ENCODE assay signal across 1 cellular context in genomic region chr18:77206676-77207370, GRCh38.
TF ChIP-seq lines count a peak whose summit lies in the region.

No MANE protein-coding gene starts in this region.

TF ChIP-seq in SK-N-SH treated with all-trans-retinoic acid at 6 μM for 48 hours, 23 proteins besides CTCF, POLR2A, EP300 and RAD21 (continued from another document):
- TF ChIP-seq, protein P1, sequence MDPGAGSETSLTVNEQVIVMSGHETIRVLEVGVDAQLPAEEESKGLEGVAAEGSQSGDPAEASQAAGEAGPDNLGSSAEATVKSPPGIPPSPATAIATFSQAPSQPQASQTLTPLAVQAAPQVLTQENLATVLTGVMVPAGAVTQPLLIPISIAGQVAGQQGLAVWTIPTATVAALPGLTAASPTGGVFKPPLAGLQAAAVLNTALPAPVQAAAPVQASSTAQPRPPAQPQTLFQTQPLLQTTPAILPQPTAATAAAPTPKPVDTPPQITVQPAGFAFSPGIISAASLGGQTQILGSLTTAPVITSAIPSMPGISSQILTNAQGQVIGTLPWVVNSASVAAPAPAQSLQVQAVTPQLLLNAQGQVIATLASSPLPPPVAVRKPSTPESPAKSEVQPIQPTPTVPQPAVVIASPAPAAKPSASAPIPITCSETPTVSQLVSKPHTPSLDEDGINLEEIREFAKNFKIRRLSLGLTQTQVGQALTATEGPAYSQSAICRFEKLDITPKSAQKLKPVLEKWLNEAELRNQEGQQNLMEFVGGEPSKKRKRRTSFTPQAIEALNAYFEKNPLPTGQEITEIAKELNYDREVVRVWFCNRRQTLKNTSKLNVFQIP (CRISPR knock-in tag; IDR thresholded peaks at IDR 0.05; ENCODE audit: borderline replicate concordance, low read depth): no peak
- TF ChIP-seq PATZ1 (CRISPR knock-in tag; IDR thresholded peaks at IDR 0.05; ENCODE audit: borderline replicate concordance) (no peak), SNAI2 (CRISPR knock-in tag; IDR thresholded peaks at IDR 0.05) (no peak), ISL1 (CRISPR knock-in tag; IDR thresholded peaks at IDR 0.05) (no peak), CREB5 (CRISPR knock-in tag; IDR thresholded peaks at IDR 0.05; ENCODE audit: low read depth) (no peak), ZNF70 (CRISPR knock-in tag; IDR thresholded peaks at IDR 0.05) (no peak), ZFP3 (CRISPR knock-in tag; IDR thresholded peaks at IDR 0.05) (no peak), RARB (CRISPR knock-in tag; IDR thresholded peaks at IDR 0.05) (no peak), ESRRG (CRISPR knock-in tag; IDR thresholded peaks at IDR 0.05) (no peak), TCF4 (CRISPR knock-in tag; IDR thresholded peaks at IDR 0.05; ENCODE audit: borderline replicate concordance) (no peak)
TF ChIP-seq in SK-N-SH treated with all-trans-retinoic acid at 6 μM for 48 hours: peak in this region for 0.
